In the genomic region with DNA sequence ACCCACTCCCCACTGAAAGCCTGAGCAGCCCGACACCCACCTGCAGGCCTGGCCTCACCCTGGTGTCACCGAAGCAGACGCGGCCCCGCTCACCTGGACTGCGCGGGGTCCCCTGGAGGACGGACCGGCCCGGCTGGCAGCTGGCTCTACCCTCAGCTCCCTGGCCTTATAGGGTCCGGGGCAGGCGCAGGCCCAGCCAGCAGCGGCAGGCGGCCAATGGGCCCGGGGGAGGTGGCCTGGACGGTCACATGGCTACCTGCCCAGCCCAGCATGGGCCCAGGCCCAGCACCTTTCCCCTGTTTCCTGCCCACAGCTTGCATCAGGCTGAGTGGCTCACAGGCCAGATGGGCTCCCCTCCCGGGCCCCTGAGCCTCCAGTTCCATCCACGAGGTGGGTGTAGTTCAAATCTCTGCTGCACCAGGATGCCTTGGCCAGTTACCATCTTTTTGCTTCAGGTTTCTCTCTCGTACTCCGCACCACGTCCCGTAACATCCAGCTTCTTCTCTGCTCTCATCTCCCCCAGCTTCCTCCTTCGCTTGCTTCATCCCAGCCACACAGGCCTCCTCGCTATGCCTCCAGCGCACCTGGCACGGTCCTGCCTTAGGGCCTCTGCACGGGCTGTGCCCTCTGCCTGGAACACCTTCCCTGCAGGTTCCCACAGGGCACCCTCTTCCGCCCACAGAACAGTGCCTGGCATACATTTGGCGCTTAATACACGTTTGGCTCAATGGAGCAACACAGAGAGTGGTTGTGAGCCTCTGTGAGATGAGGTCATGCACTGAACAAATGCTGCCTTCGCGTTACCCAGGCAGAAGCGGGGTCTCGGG, we compare ENCODE assay signal across 9 cellular contexts. TPM values are rescaled to one million over a fixed set of nuclear protein-coding genes. Genes with fewer than 3 reads are reported as not detected.
A peak's percentile ranks its signal among the peaks of the same experiment; 100 is the strongest.
DNase-seq lines count a peak whose midpoint lies in the region; ATAC-seq and TF ChIP-seq lines count a peak whose summit lies in the region.
"Had no signal": no experiment of that assay in that cellular context is flagged by ENCODE, and none has a peak within 500 bp of the region (broad histone marks: within the 10 kb centered on the region; RNA-seq: fewer than 3 reads in every experiment).

A gene with protein sequence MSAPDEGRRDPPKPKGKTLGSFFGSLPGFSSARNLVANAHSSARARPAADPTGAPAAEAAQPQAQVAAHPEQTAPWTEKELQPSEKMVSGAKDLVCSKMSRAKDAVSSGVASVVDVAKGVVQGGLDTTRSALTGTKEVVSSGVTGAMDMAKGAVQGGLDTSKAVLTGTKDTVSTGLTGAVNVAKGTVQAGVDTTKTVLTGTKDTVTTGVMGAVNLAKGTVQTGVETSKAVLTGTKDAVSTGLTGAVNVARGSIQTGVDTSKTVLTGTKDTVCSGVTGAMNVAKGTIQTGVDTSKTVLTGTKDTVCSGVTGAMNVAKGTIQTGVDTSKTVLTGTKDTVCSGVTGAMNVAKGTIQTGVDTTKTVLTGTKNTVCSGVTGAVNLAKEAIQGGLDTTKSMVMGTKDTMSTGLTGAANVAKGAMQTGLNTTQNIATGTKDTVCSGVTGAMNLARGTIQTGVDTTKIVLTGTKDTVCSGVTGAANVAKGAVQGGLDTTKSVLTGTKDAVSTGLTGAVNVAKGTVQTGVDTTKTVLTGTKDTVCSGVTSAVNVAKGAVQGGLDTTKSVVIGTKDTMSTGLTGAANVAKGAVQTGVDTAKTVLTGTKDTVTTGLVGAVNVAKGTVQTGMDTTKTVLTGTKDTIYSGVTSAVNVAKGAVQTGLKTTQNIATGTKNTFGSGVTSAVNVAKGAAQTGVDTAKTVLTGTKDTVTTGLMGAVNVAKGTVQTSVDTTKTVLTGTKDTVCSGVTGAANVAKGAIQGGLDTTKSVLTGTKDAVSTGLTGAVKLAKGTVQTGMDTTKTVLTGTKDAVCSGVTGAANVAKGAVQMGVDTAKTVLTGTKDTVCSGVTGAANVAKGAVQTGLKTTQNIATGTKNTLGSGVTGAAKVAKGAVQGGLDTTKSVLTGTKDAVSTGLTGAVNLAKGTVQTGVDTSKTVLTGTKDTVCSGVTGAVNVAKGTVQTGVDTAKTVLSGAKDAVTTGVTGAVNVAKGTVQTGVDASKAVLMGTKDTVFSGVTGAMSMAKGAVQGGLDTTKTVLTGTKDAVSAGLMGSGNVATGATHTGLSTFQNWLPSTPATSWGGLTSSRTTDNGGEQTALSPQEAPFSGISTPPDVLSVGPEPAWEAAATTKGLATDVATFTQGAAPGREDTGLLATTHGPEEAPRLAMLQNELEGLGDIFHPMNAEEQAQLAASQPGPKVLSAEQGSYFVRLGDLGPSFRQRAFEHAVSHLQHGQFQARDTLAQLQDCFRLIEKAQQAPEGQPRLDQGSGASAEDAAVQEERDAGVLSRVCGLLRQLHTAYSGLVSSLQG (N-terminal part only) (minus strand): TSS at position 142 of the 827 bp plus-strand sequence. CDS start 214 bp downstream, outside the sequence.

- TF ChIP-seq CTCF in cardiac fibroblast (IDR thresholded peaks at IDR 0.05; ENCODE audit: low read depth, low read length): no peak

- H3K9me3 Mint-ChIP-seq in stimulated activated naive B cell treated with anti-CD40 and anti-IgM and Interleukin-4, amounts not matched to agents 10 μg/mL and 1 μg/mL and 100 μg/mL, for 72 hours: no peaks in the 10 kb centered on the region
- no peaks in the 10 kb centered on the region for H3K9me3 Mint-ChIP-seq in activated naive CD4-positive, alpha-beta T cell treated with anti-CD3 and anti-CD28 coated beads, Interleukin-2, amount 50 U/mL, for 72 hours
- H3K9me3 Mint-ChIP-seq in activated naive CD4-positive, alpha-beta T cell treated with anti-CD3 and anti-CD28 coated beads for 36 hours: no peaks in the 10 kb centered on the region

- peak in 1 of 2 donors; percentile 5 for ATAC-seq in stimulated activated naive B cell treated with anti-CD40 and anti-IgM and Interleukin-4, amounts not matched to agents 10 μg/mL and 1 μg/mL and 100 μg/mL, for 72 hours (replicated peaks)
- ATAC-seq in HG03520 (IDR thresholded peaks at IDR 0.05; ENCODE audit: unreplicated experiment): no peak
- no peak for ATAC-seq in activated naive CD4-positive, alpha-beta T cell treated with anti-CD3 and anti-CD28 coated beads, Interleukin-2, amount 50 U/mL, for 72 hours

- peak within 1 kb of the TSS in 1 of 2 donors; percentile 11 for H3K4me3 ChIP-seq in cardiac fibroblast (replicated peaks in 1 of 2; ENCODE audit: low read depth in 2 of 2, low read length in 2 of 2)

- H3K4me3 Mint-ChIP-seq in stimulated activated naive B cell treated with anti-CD40 and anti-IgM and Interleukin-4, amounts not matched to agents 10 μg/mL and 1 μg/mL and 100 μg/mL, for 72 hours: no peak within 1 kb of the TSS
- no peak within 1 kb of the TSS for H3K4me3 Mint-ChIP-seq in activated naive CD4-positive, alpha-beta T cell treated with anti-CD3 and anti-CD28 coated beads for 36 hours

- peaks cover 5 to 15% of the 10 kb centered on the region in 2 donors for H3K27me3 Mint-ChIP-seq in stimulated activated naive B cell treated with anti-CD40 and anti-IgM and Interleukin-4, amounts not matched to agents 10 μg/mL and 1 μg/mL and 100 μg/mL, for 72 hours
- peaks cover 5% of the 10 kb centered on the region for H3K27me3 Mint-ChIP-seq in activated naive CD4-positive, alpha-beta T cell treated with anti-CD3 and anti-CD28 coated beads for 36 hours (ENCODE audit: low read depth)

- intact Hi-C loops in activated naive CD4-positive, alpha-beta T cell treated with anti-CD3 and anti-CD28 coated beads for 36 hours (cut with micrococcal nuclease): no loop called here

- H3K4me1 Mint-ChIP-seq in stimulated activated naive B cell treated with anti-CD40 and anti-IgM and Interleukin-4, amounts not matched to agents 10 μg/mL and 1 μg/mL and 100 μg/mL, for 72 hours: no peaks in the 10 kb centered on the region
- no peaks in the 10 kb centered on the region for H3K4me1 Mint-ChIP-seq in activated naive CD4-positive, alpha-beta T cell treated with anti-CD3 and anti-CD28 coated beads for 36 hours (ENCODE audit: low read depth)

- DNase-seq in HK-2 (ENCODE audit: unreplicated experiment) (peak; percentile 36), cardiac fibroblast (ENCODE audit: low read depth in 2 of 2) (peak; percentile 40 to 94), iris pigment epithelial cell (ENCODE audit: low read depth) (peak; percentile 18), NCI-H2227 treated with DMSO at 0.1 percent for 48 hours (lab: John Stamatoyannopoulos, UW) (no peak)
- no peak for DNase-seq in stimulated activated naive B cell treated with anti-CD40 and anti-IgM and Interleukin-4, amounts not matched to agents 10 μg/mL and 1 μg/mL and 100 μg/mL, for 72 hours
- DNase-seq in activated naive CD4-positive, alpha-beta T cell treated with anti-CD3 and anti-CD28 coated beads, Interleukin-2, amount 50 U/mL, for 72 hours (ENCODE audit: low spot score in 2 of 2): no peak
- no peak for DNase-seq in activated naive CD4-positive, alpha-beta T cell treated with anti-CD3 and anti-CD28 coated beads for 36 hours
- DNase-seq: stimulated activated CD4-positive, alpha-beta T cell treated with anti-CD3 and anti-CD28 coated beads, Interleukin-1b, Interleukin-23, amount 100 ng/mL, for 48 hours had no signal

- peak within 1 kb of the TSS; percentile 4 for H3K27ac Mint-ChIP-seq in stimulated activated naive B cell treated with anti-CD40 and anti-IgM and Interleukin-4, amounts not matched to agents 10 μg/mL and 1 μg/mL and 100 μg/mL, for 72 hours
- H3K27ac Mint-ChIP-seq in activated naive CD4-positive, alpha-beta T cell treated with anti-CD3 and anti-CD28 coated beads, Interleukin-2, amount 50 U/mL, for 72 hours: no peak within 1 kb of the TSS
- no peak within 1 kb of the TSS for H3K27ac Mint-ChIP-seq in activated naive CD4-positive, alpha-beta T cell treated with anti-CD3 and anti-CD28 coated beads for 36 hours

- CTCF ChIA-PET in activated naive CD4-positive, alpha-beta T cell treated with anti-CD3 and anti-CD28 coated beads for 36 hours (lab: Charles Lee): no interaction called here

- no peaks in the 10 kb centered on the region for H3K36me3 Mint-ChIP-seq in stimulated activated naive B cell treated with anti-CD40 and anti-IgM and Interleukin-4, amounts not matched to agents 10 μg/mL and 1 μg/mL and 100 μg/mL, for 72 hours
- H3K36me3 Mint-ChIP-seq in activated naive CD4-positive, alpha-beta T cell treated with anti-CD3 and anti-CD28 coated beads, Interleukin-2, amount 50 U/mL, for 72 hours: no peaks in the 10 kb centered on the region
- no peaks in the 10 kb centered on the region for H3K36me3 Mint-ChIP-seq in activated naive CD4-positive, alpha-beta T cell treated with anti-CD3 and anti-CD28 coated beads for 36 hours (ENCODE audit: low read depth)

RNA-seq across cellular contexts. Expression of the gene that starts here (rescaled TPM):
- under 1 TPM in 1 of 2 donors, not detected in 1; 0.08 TPM for total RNA-seq in activated naive CD4-positive, alpha-beta T cell treated with anti-CD3 and anti-CD28 coated beads, Interleukin-2, amount 50 U/mL, for 72 hours
- not detected for total RNA-seq in activated naive CD4-positive, alpha-beta T cell treated with anti-CD3 and anti-CD28 coated beads for 36 hours

Comparison
In these comparisons a context has a peak if more than half of its experiments do, and no peak if none do; other contexts are left out.
1. DNase-seq: peak in HK-2 (single experiment), cardiac fibroblast (2 of 2) and iris pigment epithelial cell (single experiment); none in stimulated activated naive B cell treated with anti-CD40 and anti-IgM and Interleukin-4, amounts not matched to agents 10 μg/mL and 1 μg/mL and 100 μg/mL, for 72 hours (single experiment), activated naive CD4-positive, alpha-beta T cell treated with anti-CD3 and anti-CD28 coated beads, Interleukin-2, amount 50 U/mL, for 72 hours (0 of 2), activated naive CD4-positive, alpha-beta T cell treated with anti-CD3 and anti-CD28 coated beads for 36 hours (single experiment) and NCI-H2227 treated with DMSO at 0.1 percent for 48 hours (single experiment).